In the genomic region with DNA sequence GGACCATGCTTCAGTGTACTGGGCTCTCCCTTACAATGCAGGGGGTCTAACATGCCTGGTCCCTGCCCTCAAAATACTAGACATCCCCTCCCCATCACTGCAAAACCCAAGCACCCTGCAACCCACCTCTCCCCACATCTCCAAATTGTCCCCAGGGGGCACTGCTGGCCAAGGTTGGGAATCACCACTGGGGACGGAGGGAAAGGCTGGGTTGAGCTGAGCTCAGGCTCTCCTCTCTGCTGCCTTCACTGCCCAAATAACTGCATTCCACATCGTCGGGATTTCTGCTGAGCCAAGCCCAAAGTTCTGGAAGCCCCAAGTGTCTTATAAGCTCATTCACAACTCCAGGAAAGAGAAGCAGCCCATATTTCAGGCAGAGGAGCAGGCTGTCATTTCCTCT, we compare ENCODE assay signal across 9 cellular contexts.
A peak's percentile ranks its signal among the peaks of the same experiment; 100 is the strongest.
DNase-seq lines count a peak whose midpoint lies in the region; ATAC-seq and TF ChIP-seq lines count a peak whose summit lies in the region.
"Had no signal": no experiment of that assay in that cellular context is flagged by ENCODE, and none has a peak within 500 bp of the region (broad histone marks: within the 10 kb centered on the region; RNA-seq: fewer than 3 reads in every experiment).

No MANE protein-coding gene starts in this region.

- H3K9me3 Mint-ChIP-seq in activated T-cell treated with anti-CD3 and anti-CD28 coated beads, Interleukin-2, amount 50 U/mL, for 72 hours, result no peaks in the 10 kb centered on the region
- H3K9me3 Mint-ChIP-seq: activated naive CD4-positive, alpha-beta T cell treated with anti-CD3 and anti-CD28 coated beads, Interleukin-2, amount 50 U/mL, for 72 hours had no signal

- no peaks in the 10 kb centered on the region for H3K4me1 ChIP-seq in RWPE2 (ENCODE audit: insufficient read depth, poor library complexity, severe bottlenecking)

- H3K4me3 ChIP-seq in RWPE2 (ENCODE audit: severe bottlenecking) (no peak overlapping the region), retinal pigment epithelial cell (ENCODE audit: low read length) (no peak overlapping the region)

- intact Hi-C loops in head of caudate nucleus (cut with DNase I), result loop anchor here (10.0 kb wide), 1 partner anchor 93 kb away; no protein-coding TSS in a partner anchor

- H3K9me3 ChIP-seq in RWPE2 (ENCODE audit: severe bottlenecking), result no peaks in the 10 kb centered on the region

- peak; percentile 12 to 23 for DNase-seq in activated T-cell treated with anti-CD3 and anti-CD28 coated beads, Interleukin-2, amount 50 U/mL, for 72 hours
- DNase-seq in activated T-cell treated with anti-CD3 and anti-CD28 coated beads, Interleukin-2, amount 50 U/mL, for 1 hour, result no peak
- DNase-seq in RWPE2 (ENCODE audit: low spot score) (no peak), head of caudate nucleus (peak in 39 of 42 donors; percentile 14 to 77 (median 49)), retinal pigment epithelial cell (ENCODE audit: low read depth) (no peak), cortex of kidney (lab: John Stamatoyannopoulos, UW) (no peak)
- DNase-seq in activated effector memory CD4-positive, alpha-beta T cell treated with anti-CD3 and anti-CD28 coated beads, Interleukin-2, amount 50 U/mL, for 16 hours, result no peak

- no peak overlapping the region for H3K27ac Mint-ChIP-seq in activated T-cell treated with anti-CD3 and anti-CD28 coated beads, Interleukin-2, amount 50 U/mL, for 72 hours
- H3K27ac Mint-ChIP-seq: activated naive CD4-positive, alpha-beta T cell treated with anti-CD3 and anti-CD28 coated beads, Interleukin-2, amount 50 U/mL, for 72 hours had no signal

- no peaks in the 10 kb centered on the region for H3K4me1 Mint-ChIP-seq in activated T-cell treated with anti-CD3 and anti-CD28 coated beads, Interleukin-2, amount 50 U/mL, for 72 hours (ENCODE audit: low read depth)

- TF ChIP-seq CTCF in RWPE2 (IDR thresholded peaks at IDR 0.05; ENCODE audit: poor library complexity, severe bottlenecking) (peak; percentile 45), retinal pigment epithelial cell (conservative IDR thresholded peaks at IDR 0.05; ENCODE audit: low read depth, low read length) (peak; percentile 77)

- H3K27ac ChIP-seq in RWPE2 (ENCODE audit: poor library complexity, severe bottlenecking), result no peak overlapping the region

- no peak overlapping the region for H3K4me3 Mint-ChIP-seq in activated T-cell treated with anti-CD3 and anti-CD28 coated beads, Interleukin-2, amount 50 U/mL, for 72 hours

- peaks cover 37% of the 10 kb centered on the region for H3K36me3 ChIP-seq in RWPE2 (ENCODE audit: low read depth)

- ATAC-seq in activated T-cell treated with anti-CD3 and anti-CD28 coated beads, Interleukin-2, amount 50 U/mL, for 72 hours (replicated peaks in 1 of 2), result no peak
- ATAC-seq in RWPE2 (ENCODE audit: low read depth) (peak; percentile 72), HG03108 (IDR thresholded peaks at IDR 0.05; ENCODE audit: unreplicated experiment) (no peak)

- no peaks in the 10 kb centered on the region for H3K36me3 Mint-ChIP-seq in activated T-cell treated with anti-CD3 and anti-CD28 coated beads, Interleukin-2, amount 50 U/mL, for 72 hours (ENCODE audit: insufficient read depth in 2 of 2)
- H3K36me3 Mint-ChIP-seq: activated naive CD4-positive, alpha-beta T cell treated with anti-CD3 and anti-CD28 coated beads, Interleukin-2, amount 50 U/mL, for 72 hours had no signal

- no peaks in the 10 kb centered on the region for H3K27me3 ChIP-seq in RWPE2 (ENCODE audit: insufficient read depth, poor library complexity, severe bottlenecking)

- H3K27me3 Mint-ChIP-seq in activated T-cell treated with anti-CD3 and anti-CD28 coated beads, Interleukin-2, amount 50 U/mL, for 72 hours (ENCODE audit: low read depth), result no peaks in the 10 kb centered on the region

Comparison
In these comparisons a context has a peak if more than half of its experiments do, and no peak if none do; other contexts are left out.
1. DNase-seq: peak in activated T-cell treated with anti-CD3 and anti-CD28 coated beads, Interleukin-2, amount 50 U/mL, for 72 hours (2 of 2) and head of caudate nucleus (39 of 42); none in activated T-cell treated with anti-CD3 and anti-CD28 coated beads, Interleukin-2, amount 50 U/mL, for 1 hour (single experiment), RWPE2 (single experiment), retinal pigment epithelial cell (single experiment), cortex of kidney (single experiment) and activated effector memory CD4-positive, alpha-beta T cell treated with anti-CD3 and anti-CD28 coated beads, Interleukin-2, amount 50 U/mL, for 16 hours (single experiment).